Comparison of ENCODE assay signal across 32 cellular contexts in the genomic region with DNA sequence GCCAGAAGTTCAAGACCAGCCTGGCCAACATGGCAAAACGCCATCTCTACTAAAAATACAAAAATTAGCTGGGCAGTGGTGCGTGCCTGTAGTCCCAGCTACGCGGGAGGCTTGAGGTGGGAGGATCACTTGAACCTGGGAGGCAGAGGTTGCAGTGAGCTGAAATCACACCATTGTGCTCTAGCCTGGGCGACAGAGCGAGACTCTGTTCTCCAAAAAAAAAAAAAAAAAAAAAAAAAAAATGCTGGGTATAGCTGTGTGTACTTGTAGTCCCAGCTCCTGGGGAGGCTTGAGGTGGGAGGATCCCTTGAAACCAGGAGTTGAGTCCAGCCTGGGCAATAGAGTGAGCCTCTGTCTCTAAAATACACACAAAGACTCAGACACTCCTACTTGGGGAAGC. TPM values are rescaled to one million over a fixed set of nuclear protein-coding genes. Genes with fewer than 3 reads are reported as not detected.
DNase-seq lines count a peak whose midpoint lies in the region; ATAC-seq lines count a peak whose summit lies in the region.
"Had no signal": no experiment of that assay in that cellular context is flagged by ENCODE, and none has a peak within 500 bp of the region (broad histone marks: within the 10 kb centered on the region; RNA-seq: fewer than 3 reads in every experiment).

No MANE protein-coding gene starts in this region.

- CTCF ChIA-PET in CD4-positive, alpha-beta memory T cell (lab: Charles Lee; ENCODE audit: partially characterized antibody): interaction anchor here (0.7 to 2.0 kb wide), 2 partner anchors 43 to 240 kb away, joined by 3 to 5 read pairs; a partner anchor contains a TSS

- no peak for ATAC-seq in HG03097 (IDR thresholded peaks at IDR 0.05; ENCODE audit: low FRiP score, unreplicated experiment)
- ATAC-seq: foreskin keratinocyte, GM23338, heart right ventricle had no signal

- peak overlapping the region in 4 of 7 donors; percentile 7 to 79 (median 42) for H3K27ac Mint-ChIP-seq in CD4-positive, alpha-beta memory T cell
- H3K27ac Mint-ChIP-seq: GM23338 had no signal

- peaks cover 48 to 70% of the 10 kb centered on the region in 2 donors for H3K36me3 Mint-ChIP-seq in CD4-positive, alpha-beta memory T cell

- H3K9me3 ChIP-seq in BLaER1: no peaks in the 10 kb centered on the region
- no peaks in the 10 kb centered on the region for H3K9me3 ChIP-seq in CD4-positive, alpha-beta memory T cell (ENCODE audit: control insufficient read depth in 1 of 2, low read length in 2 of 2)
- H3K9me3 ChIP-seq: adrenal gland, esophagus squamous epithelium, heart right ventricle, ovary, right atrium auricular region, SJCRH30 had no signal

- intact Hi-C loops in CD4-positive, alpha-beta memory T cell (cut with micrococcal nuclease): no loop called here

- H3K4me3 ChIP-seq in BLaER1: no peak overlapping the region
- H3K4me3 ChIP-seq in CD4-positive, alpha-beta memory T cell (ENCODE audit: low read length in 2 of 2): no peak overlapping the region
- H3K4me3 ChIP-seq: adrenal gland, esophagus squamous epithelium, GM23338, heart right ventricle, lung, ovary, right atrium auricular region, SJCRH30 had no signal

- no peaks in the 10 kb centered on the region for H4K20me1 ChIP-seq in BLaER1

- H3K4me2 ChIP-seq in BLaER1: peak overlapping the region; percentile 25
- H3K4me2 ChIP-seq: GM23338 had no signal

- no peak overlapping the region for H3K9ac ChIP-seq in BLaER1

- H3K36me3 ChIP-seq in BLaER1: peaks cover 38% of the 10 kb centered on the region
- peaks cover 35% of the 10 kb centered on the region for H3K36me3 ChIP-seq in CD4-positive, alpha-beta memory T cell (ENCODE audit: insufficient read depth, low read length)
- H3K36me3 ChIP-seq: ovary, SJCRH30, WERI-Rb-1 had no signal

- no peak for DNase-seq in CD4-positive, alpha-beta memory T cell
- DNase-seq in cerebellar cortex (ENCODE audit: low spot score) (peak; percentile 1), renal cortical epithelial cell (ENCODE audit: low read depth) (peak; percentile 7), COLO668 (lab: John Stamatoyannopoulos, UW; ENCODE audit: unreplicated experiment) (no peak), pons (ENCODE audit: low spot score) (no peak), DMS153 treated with DMSO at 0.1 percent for 48 hours (lab: John Stamatoyannopoulos, UW; ENCODE audit: unreplicated experiment) (no peak)
- DNase-seq: activated CD4-positive, alpha-beta T cell treated with anti-CD3 and anti-CD28 coated beads, Interleukin-2, amount 10 ng/mL, durations not matched to agents 7 days and 5 days; activated gamma-delta T cell treated with Interleukin-2 at 50 U/mL for 16 hours; activated T-cell treated with anti-CD3 and anti-CD28 coated beads, Interleukin-2, amount 50 U/mL, for 48 hours; adrenal gland; C1 segment of cervical spinal cord; dermis blood vessel endothelial cell; esophagus squamous epithelium; foreskin keratinocyte; heart right ventricle; NCI-H1092; NCI-H187; NCI-H2171 treated with DMSO at 0.1 percent for 48 hours; NCI-H510A; ovary; SJCRH30; small intestine; SW 1271; T1000; WERI-Rb-1 had no signal

- H3K27me3 ChIP-seq in BLaER1: no peaks in the 10 kb centered on the region
- no peaks in the 10 kb centered on the region for H3K27me3 ChIP-seq in CD4-positive, alpha-beta memory T cell (ENCODE audit: insufficient read depth, low read length)
- H3K27me3 ChIP-seq: adrenal gland, esophagus squamous epithelium, foreskin keratinocyte, heart right ventricle, ovary, right atrium auricular region, SJCRH30 had no signal

- POLR2A ChIA-PET in CD4-positive, alpha-beta memory T cell (lab: Charles Lee; ENCODE audit: partially characterized antibody): no interaction called here

- H3K4me1 Mint-ChIP-seq in CD4-positive, alpha-beta memory T cell: peaks cover 9 to 34% (median 21%) of the 10 kb centered on the region in 4 donors
- H3K4me1 Mint-ChIP-seq: GM23338 had no signal

- H3K4me1 ChIP-seq in BLaER1: peaks cover 12% of the 10 kb centered on the region
- no peaks in the 10 kb centered on the region for H3K4me1 ChIP-seq in CD4-positive, alpha-beta memory T cell (ENCODE audit: insufficient read depth, low read length)
- H3K4me1 ChIP-seq: esophagus squamous epithelium, foreskin keratinocyte, SJCRH30 had no signal

- H3K9me3 Mint-ChIP-seq in CD4-positive, alpha-beta memory T cell: no peaks in the 10 kb centered on the region
- H3K9me3 Mint-ChIP-seq: activated CD4-positive, alpha-beta T cell treated with anti-CD3 and anti-CD28 coated beads, Interleukin-2, amount 10 ng/mL, durations not matched to agents 7 days and 5 days; central memory CD8-positive, alpha-beta T cell; GM23338; IgD-negative memory B cell had no signal

- no peak overlapping the region for H3K4me3 Mint-ChIP-seq in CD4-positive, alpha-beta memory T cell
- H3K4me3 Mint-ChIP-seq: activated CD4-positive, alpha-beta T cell treated with anti-CD3 and anti-CD28 coated beads, Interleukin-2, amount 10 ng/mL, durations not matched to agents 7 days and 5 days; central memory CD8-positive, alpha-beta T cell; GM23338; IgD-negative memory B cell had no signal

- no peak overlapping the region for H3K27ac ChIP-seq in BLaER1
- no peak overlapping the region for H3K27ac ChIP-seq in CD4-positive, alpha-beta memory T cell (ENCODE audit: low read depth, low read length)
- H3K27ac ChIP-seq: adrenal gland, esophagus squamous epithelium, foreskin keratinocyte, heart right ventricle, ovary, right atrium auricular region, SJCRH30, WERI-Rb-1 had no signal

- H3K27me3 Mint-ChIP-seq in CD4-positive, alpha-beta memory T cell: no peaks in the 10 kb centered on the region
- H3K27me3 Mint-ChIP-seq: activated CD4-positive, alpha-beta T cell treated with anti-CD3 and anti-CD28 coated beads, Interleukin-2, amount 10 ng/mL, durations not matched to agents 7 days and 5 days; central memory CD8-positive, alpha-beta T cell; IgD-negative memory B cell had no signal

RNA-seq across cellular contexts. Expression of a gene that starts 32.0 kb away (rescaled TPM):
- total RNA-seq in CD4-positive, alpha-beta memory T cell: 100 to 1,000 TPM; 136 to 137 TPM
- 100 to 1,000 TPM; 302 to 303 TPM for polyA plus RNA-seq in CD4-positive, alpha-beta memory T cell
- total RNA-seq in renal cortical epithelial cell: 106 and 150 TPM in 2 replicates

Comparison
In these comparisons a context has a peak if more than half of its experiments do, and no peak if none do; other contexts are left out.
1. DNase-seq: peak in cerebellar cortex (single experiment) and renal cortical epithelial cell (single experiment); none in CD4-positive, alpha-beta memory T cell (0 of 5), COLO668 (single experiment), pons (single experiment) and DMS153 treated with DMSO at 0.1 percent for 48 hours (single experiment).